Comparison of ENCODE assay signal across 9 cellular contexts in the genomic region with DNA sequence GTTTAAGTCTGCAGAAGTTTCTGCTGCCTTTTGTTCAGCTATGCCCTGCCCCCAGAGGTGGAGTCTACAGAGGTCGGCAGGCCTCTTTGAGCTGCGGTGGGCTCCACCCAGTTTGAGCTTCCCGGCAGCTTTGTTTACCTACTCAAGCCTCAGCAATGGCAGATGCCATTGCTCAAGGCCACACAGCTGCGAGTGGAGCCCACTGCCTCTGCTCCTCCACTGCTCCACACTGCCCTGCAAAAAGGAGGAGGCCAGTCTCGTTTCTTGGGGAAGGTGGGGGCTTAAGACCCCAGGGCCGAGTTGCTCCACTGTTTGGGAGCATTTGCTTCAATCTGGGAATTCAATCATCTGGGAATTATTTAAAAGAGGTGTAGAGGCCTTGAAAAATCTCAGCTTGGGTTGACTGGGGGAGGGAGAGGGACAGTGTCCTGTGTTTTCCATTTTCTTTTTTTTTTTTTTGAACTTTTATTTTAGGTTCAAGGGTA.
DNase-seq lines count a peak whose midpoint lies in the region; ATAC-seq and TF ChIP-seq lines count a peak whose summit lies in the region.
"Had no signal": no experiment of that assay in that cellular context is flagged by ENCODE, and none has a peak within 500 bp of the region (broad histone marks: within the 10 kb centered on the region; RNA-seq: fewer than 3 reads in every experiment).

No MANE protein-coding gene starts in this region.

- H3K27ac Mint-ChIP-seq in CD8-positive, alpha-beta T cell = peak overlapping the region; percentile 93
- H3K27ac Mint-ChIP-seq in naive thymus-derived CD4-positive, alpha-beta T cell = peak overlapping the region; percentile 90 to 98 (median 95)

- H3K36me3 Mint-ChIP-seq in CD8-positive, alpha-beta T cell = no peaks in the 10 kb centered on the region
- peaks cover 0 to 30% (median 3%) of the 10 kb centered on the region in 5 donors for H3K36me3 Mint-ChIP-seq in naive thymus-derived CD4-positive, alpha-beta T cell

- H3K27ac ChIP-seq in CD8-positive, alpha-beta T cell (ENCODE audit: low read depth, low read length) = peak overlapping the region; percentile 38
- H3K27ac ChIP-seq in RWPE2 (ENCODE audit: poor library complexity, severe bottlenecking) = no peak overlapping the region
- H3K27ac ChIP-seq in naive thymus-derived CD4-positive, alpha-beta T cell (ENCODE audit: low read depth, low read length) = peak overlapping the region; percentile 59

- peak overlapping the region; percentile 13 for H3K4me3 ChIP-seq in CD8-positive, alpha-beta T cell (ENCODE audit: low read depth, low read length)
- H3K4me3 ChIP-seq in RWPE2 (ENCODE audit: severe bottlenecking) = no peak overlapping the region
- peak overlapping the region; percentile 36 for H3K4me3 ChIP-seq in naive thymus-derived CD4-positive, alpha-beta T cell (ENCODE audit: low read length)

- no peaks in the 10 kb centered on the region for H3K9me3 ChIP-seq in CD8-positive, alpha-beta T cell (ENCODE audit: low read length)
- H3K9me3 ChIP-seq in RWPE2 (ENCODE audit: severe bottlenecking) = no peaks in the 10 kb centered on the region
- H3K9me3 ChIP-seq in naive thymus-derived CD4-positive, alpha-beta T cell (ENCODE audit: control insufficient read depth in 2 of 3, low read length in 3 of 3) = no peaks in the 10 kb centered on the region

- POLR2A ChIA-PET in CD8-positive, alpha-beta T cell (lab: Charles Lee) = interaction anchor here (0.9 to 1.5 kb wide), 7 partner anchors 12 to 235 kb away, joined by 3 to 5 read pairs (median 3); a partner anchor contains a TSS
- POLR2A ChIA-PET in naive thymus-derived CD4-positive, alpha-beta T cell (lab: Charles Lee) = interaction anchor here (0.6 to 1.9 kb wide), 18 partner anchors 9 to 319 kb away, joined by 3 to 22 read pairs (median 6); a partner anchor contains a TSS

- TF ChIP-seq CTCF in CD8-positive, alpha-beta T cell (IDR thresholded peaks at IDR 0.05) = no peak
- no peak for TF ChIP-seq CTCF in RWPE2 (IDR thresholded peaks at IDR 0.05; ENCODE audit: poor library complexity, severe bottlenecking)

- peaks cover 2% of the 10 kb centered on the region for H3K9me3 Mint-ChIP-seq in CD8-positive, alpha-beta T cell
- H3K9me3 Mint-ChIP-seq in naive thymus-derived CD4-positive, alpha-beta T cell = peaks cover 0 to 8% (median 3%) of the 10 kb centered on the region in 11 donors

- ATAC-seq in CD8-positive, alpha-beta T cell = peak; percentile 56
- no peak for ATAC-seq in RWPE2 (ENCODE audit: low read depth)
- ATAC-seq in naive thymus-derived CD4-positive, alpha-beta T cell = peak; percentile 55
- no peak for ATAC-seq in GM19467 (IDR thresholded peaks at IDR 0.05; ENCODE audit: unreplicated experiment)

- H3K4me3 Mint-ChIP-seq in CD8-positive, alpha-beta T cell = peak overlapping the region; percentile 64
- H3K4me3 Mint-ChIP-seq in naive thymus-derived CD4-positive, alpha-beta T cell = peak overlapping the region; percentile 56 to 80 (median 72)

- H3K27me3 ChIP-seq in CD8-positive, alpha-beta T cell (ENCODE audit: insufficient read depth, low read length) = no peaks in the 10 kb centered on the region
- H3K27me3 ChIP-seq in RWPE2 (ENCODE audit: insufficient read depth, poor library complexity, severe bottlenecking) = no peaks in the 10 kb centered on the region
- H3K27me3 ChIP-seq in naive thymus-derived CD4-positive, alpha-beta T cell (ENCODE audit: control insufficient read depth in 2 of 2, insufficient read depth in 2 of 2, low read length in 2 of 2) = no peaks in the 10 kb centered on the region

- H3K36me3 ChIP-seq in CD8-positive, alpha-beta T cell (ENCODE audit: insufficient read depth, low read length) = no peaks in the 10 kb centered on the region
- H3K36me3 ChIP-seq in RWPE2 (ENCODE audit: low read depth) = no peaks in the 10 kb centered on the region
- H3K36me3 ChIP-seq in naive thymus-derived CD4-positive, alpha-beta T cell (ENCODE audit: control insufficient read depth in 2 of 3, insufficient read depth in 3 of 3, low read length in 3 of 3) = no peaks in the 10 kb centered on the region

- CTCF ChIA-PET in CD8-positive, alpha-beta T cell (lab: Charles Lee) = interaction anchor here (1.3 to 1.7 kb wide), 3 partner anchors 13 to 60 kb away, joined by 4 to 10 read pairs (median 4); no protein-coding TSS in a partner anchor
- CTCF ChIA-PET in naive thymus-derived CD4-positive, alpha-beta T cell (lab: Charles Lee) = interaction anchor here (0.9 to 1.4 kb wide), 5 partner anchors 9 to 283 kb away, joined by 3 to 6 read pairs (median 4); no protein-coding TSS in a partner anchor

- no peaks in the 10 kb centered on the region for H3K27me3 Mint-ChIP-seq in CD8-positive, alpha-beta T cell (ENCODE audit: low read depth)
- H3K27me3 Mint-ChIP-seq in naive thymus-derived CD4-positive, alpha-beta T cell = no peaks in the 10 kb centered on the region

- H3K4me1 Mint-ChIP-seq in CD8-positive, alpha-beta T cell (ENCODE audit: low read depth) = peaks cover 54% of the 10 kb centered on the region
- H3K4me1 Mint-ChIP-seq in naive thymus-derived CD4-positive, alpha-beta T cell = peaks cover 19 to 66% (median 58%) of the 10 kb centered on the region in 7 donors

- peak; percentile 26 to 82 (median 56) for DNase-seq in CD8-positive, alpha-beta T cell
- DNase-seq in RWPE2 (ENCODE audit: low spot score) = peak; percentile 45
- peak; percentile 49 for DNase-seq in activated naive CD4-positive, alpha-beta T cell treated with anti-CD3 and anti-CD28 coated beads, Interleukin-2, amount 50 U/mL, for 16 hours
- DNase-seq in naive thymus-derived CD4-positive, alpha-beta T cell = peak in 7 of 9 donors; percentile 63 to 83 (median 72)
- no peak for DNase-seq in NCI-H1436 (lab: John Stamatoyannopoulos, UW)
- DNase-seq in hypothalamus (lab: John Stamatoyannopoulos, UW) = no peak
- no peak for DNase-seq in mucosa of gallbladder (ENCODE audit: low spot score)
- DNase-seq: NCI-H1048 had no signal

- H3K4me1 ChIP-seq in CD8-positive, alpha-beta T cell (ENCODE audit: insufficient read depth, low read length) = peaks cover 53% of the 10 kb centered on the region
- peaks cover 14% of the 10 kb centered on the region for H3K4me1 ChIP-seq in RWPE2 (ENCODE audit: insufficient read depth, poor library complexity, severe bottlenecking)
- peaks cover 0 to 57% of the 10 kb centered on the region in 2 donors for H3K4me1 ChIP-seq in naive thymus-derived CD4-positive, alpha-beta T cell (ENCODE audit: control insufficient read depth in 2 of 2, insufficient read depth in 2 of 2, low read length in 2 of 2)

- intact Hi-C loops in CD8-positive, alpha-beta T cell (cut with DNase I, micrococcal nuclease) = loop anchor here (1.0 to 5.0 kb wide), 3 partner anchors 51 to 144 kb away; a partner anchor contains a TSS
- intact Hi-C loops in naive thymus-derived CD4-positive, alpha-beta T cell (cut with micrococcal nuclease) = loop anchor here in 1 of 2 donors (5.0 kb wide), 2 partner anchors 281 to 311 kb away; a partner anchor contains a TSS

Comparison
In these comparisons a context has a peak if more than half of its experiments do, and no peak if none do; other contexts are left out.
1. ATAC-seq: peak in CD8-positive, alpha-beta T cell (single experiment) and naive thymus-derived CD4-positive, alpha-beta T cell (single experiment); none in RWPE2 (single experiment) and GM19467 (single experiment).
2. DNase-seq: peak in CD8-positive, alpha-beta T cell (7 of 7), RWPE2 (single experiment), activated naive CD4-positive, alpha-beta T cell treated with anti-CD3 and anti-CD28 coated beads, Interleukin-2, amount 50 U/mL, for 16 hours (single experiment) and naive thymus-derived CD4-positive, alpha-beta T cell (7 of 9); none in NCI-H1436 (single experiment), hypothalamus (0 of 51) and mucosa of gallbladder (single experiment).